8 cellular contexts compared by ENCODE assay signal in the genomic region with DNA sequence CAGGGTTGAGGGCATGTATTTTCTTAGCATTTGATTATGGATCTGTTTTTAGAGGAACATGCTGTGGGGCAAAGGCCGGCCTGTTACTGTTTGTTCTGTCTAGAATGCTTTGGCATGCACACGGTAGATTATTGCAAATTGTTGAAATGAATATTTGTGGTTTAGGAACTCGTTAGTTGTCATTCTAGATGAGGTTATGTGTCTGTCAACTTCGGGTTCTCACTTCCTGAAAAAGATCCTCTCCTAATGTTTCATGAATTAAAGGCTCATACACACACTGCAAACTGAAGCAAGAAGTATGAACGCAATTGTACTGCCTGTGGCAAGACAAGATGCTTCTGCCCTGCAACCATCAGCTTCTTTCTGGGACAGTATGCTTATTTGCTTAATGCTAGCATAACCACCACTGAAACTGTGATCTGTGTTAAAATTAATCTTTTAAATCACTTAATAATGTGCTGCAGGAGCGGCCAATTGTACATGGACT.
DNase-seq lines count a peak whose midpoint lies in the region; ATAC-seq and TF ChIP-seq lines count a peak whose summit lies in the region.

No MANE protein-coding gene starts in this region.

- peak; percentile 52 for DNase-seq in AG09319 (ENCODE audit: extremely low read depth, low read depth)
- DNase-seq in brain microvascular endothelial cell: peak; percentile 29
- no peak for DNase-seq in aorta
- no peak for DNase-seq in NCI-H1694 (lab: John Stamatoyannopoulos, UW)
- no peak for DNase-seq in cerebellum (ENCODE audit: low spot score)
- DNase-seq in DMS53 treated with DMSO at 0.1 percent for 48 hours (lab: John Stamatoyannopoulos, UW; ENCODE audit: unreplicated experiment): no peak

- in situ Hi-C loops in brain microvascular endothelial cell (cut with HindIII; ENCODE audit: low pct_ligation_motif_present, low sequenced_read_pairs): no loop called here

- H3K27me3 ChIP-seq in brain microvascular endothelial cell (replicated peaks) (no peaks in the 10 kb centered on the region), aorta (ENCODE audit: control insufficient read depth in 1 of 2, insufficient read depth in 2 of 2, low read length in 1 of 2) (no peaks in the 10 kb centered on the region)

- TF ChIP-seq CTCF in AG09319 (IDR thresholded peaks at IDR 0.05; ENCODE audit: low read depth, low read length): no peak
- TF ChIP-seq CTCF in brain microvascular endothelial cell (IDR thresholded peaks at IDR 0.05; ENCODE audit: low read depth, low read length, missing control alignments): no peak

- ATAC-seq in GM19468 (IDR thresholded peaks at IDR 0.05; ENCODE audit: extremely low read depth, unreplicated experiment) (peak; percentile 70), HG03469 (IDR thresholded peaks at IDR 0.05; ENCODE audit: unreplicated experiment) (peak; percentile 63), aorta (ENCODE audit: low FRiP score) (peak; percentile 54)

- no peaks in the 10 kb centered on the region for H3K9me3 ChIP-seq in aorta (ENCODE audit: control insufficient read depth, low read length)

- H3K4me1 ChIP-seq in aorta (ENCODE audit: control insufficient read depth in 1 of 2, insufficient read depth in 2 of 2, low read length in 2 of 2): no peaks in the 10 kb centered on the region

- H3K4me3 ChIP-seq in brain microvascular endothelial cell (ENCODE audit: low read depth, low read length) (no peak overlapping the region), aorta (ENCODE audit: low read length in 2 of 2) (no peak overlapping the region)

- WGBS in aorta, 2 donors: 67 to 68% methylated on average over 6 of the region's 6 CpGs

- H3K36me3 ChIP-seq in brain microvascular endothelial cell (replicated peaks): no peaks in the 10 kb centered on the region
- no peaks in the 10 kb centered on the region for H3K36me3 ChIP-seq in aorta (ENCODE audit: control insufficient read depth in 1 of 2, insufficient read depth in 2 of 2, low read length in 1 of 2)

- intact Hi-C loops in aorta (cut with DNase I): no loop called here

- H3K27ac ChIP-seq in brain microvascular endothelial cell (no peak overlapping the region), aorta (ENCODE audit: low read depth in 1 of 2, low read length in 2 of 2) (no peak overlapping the region)

Comparison
In these comparisons a context has a peak if more than half of its experiments do, and no peak if none do; other contexts are left out.
1. DNase-seq: peak in AG09319 (single experiment) and brain microvascular endothelial cell (single experiment); none in aorta (0 of 2), NCI-H1694 (single experiment), cerebellum (single experiment) and DMS53 treated with DMSO at 0.1 percent for 48 hours (single experiment).
2. Peak in every context shown above with its lines, with median percentiles within 50 percentile points of each other: ATAC-seq.